ENCODE assay signal across 33 cellular contexts in genomic region chr5:139975942-139976341, GRCh38.
"Had no signal": no experiment of that assay in that cellular context is flagged by ENCODE, and none has a peak within 500 bp of the region (broad histone marks: within the 10 kb centered on the region; RNA-seq: fewer than 3 reads in every experiment).

No MANE protein-coding gene starts in this region.

- ATAC-seq: activated CD4-positive, alpha-beta T cell treated with anti-CD3 and anti-CD28 coated beads for 36 hours; activated CD4-positive, CD25-positive, alpha-beta regulatory T cell treated with anti-CD3 and anti-CD28 coated beads, Interleukin-2, amount 50 U/mL, for 24 hours; activated CD8-positive, alpha-beta T cell treated with anti-CD3 and anti-CD28 coated beads, Interleukin-2, amount 10 ng/mL, durations not matched to agents 7 days and 5 days; activated naive CD4-positive, alpha-beta T cell treated with anti-CD3 and anti-CD28 coated beads, Interleukin-2, amount 50 U/mL, for 72 hours; body of pancreas; PC-3 had no signal

- H3K27ac ChIP-seq: adrenal gland, body of pancreas, breast epithelium, KMS-11, Peyer's patch, VCaP had no signal

- H3K27ac Mint-ChIP-seq: activated CD4-positive, alpha-beta T cell treated with anti-CD3 and anti-CD28 coated beads for 36 hours; activated CD4-positive, alpha-beta T cell treated with anti-CD3 and anti-CD28 coated beads, Interleukin-2, amount 10 ng/mL, durations not matched to agents 7 days and 5 days; activated CD8-positive, alpha-beta T cell treated with anti-CD3 and anti-CD28 coated beads, Interleukin-2, amount 10 ng/mL, durations not matched to agents 7 days and 5 days; activated naive CD4-positive, alpha-beta T cell treated with anti-CD3 and anti-CD28 coated beads for 36 hours; activated naive CD4-positive, alpha-beta T cell treated with anti-CD3 and anti-CD28 coated beads, Interleukin-2, amount 50 U/mL, for 72 hours; activated T-cell treated with anti-CD3 and anti-CD28 coated beads, Interleukin-2, amount 50 U/mL, for 24 hours; activated T-helper 2 cell treated with anti-CD3 and anti-CD28 coated beads, Interferon-gamma antibody, Interleukin-2, Interleukin-4, amounts not matched to agents 10 μg/mL and 5 μg/mL and 100 μg/mL, durations not matched to agents 14 hours and 24 hours and 36 hours had no signal

- H3K27me3 ChIP-seq: adrenal gland, body of pancreas, breast epithelium, Peyer's patch had no signal

- H3K4me1 ChIP-seq: body of pancreas, Peyer's patch had no signal

- H3K4me3 Mint-ChIP-seq: activated CD4-positive, alpha-beta T cell treated with anti-CD3 and anti-CD28 coated beads for 36 hours; activated CD4-positive, alpha-beta T cell treated with anti-CD3 and anti-CD28 coated beads, Interleukin-2, amount 10 ng/mL, durations not matched to agents 7 days and 5 days; activated CD8-positive, alpha-beta T cell treated with anti-CD3 and anti-CD28 coated beads, Interleukin-2, amount 10 ng/mL, durations not matched to agents 7 days and 5 days; activated naive CD4-positive, alpha-beta T cell treated with anti-CD3 and anti-CD28 coated beads for 36 hours; activated T-cell treated with anti-CD3 and anti-CD28 coated beads, Interleukin-2, amount 50 U/mL, for 24 hours had no signal

- H3K36me3 ChIP-seq: adrenal gland, breast epithelium, Peyer's patch had no signal

- H3K36me3 Mint-ChIP-seq: activated naive CD4-positive, alpha-beta T cell treated with anti-CD3 and anti-CD28 coated beads, Interleukin-2, amount 50 U/mL, for 72 hours had no signal

- H3K9me3 Mint-ChIP-seq: activated CD4-positive, alpha-beta T cell treated with anti-CD3 and anti-CD28 coated beads, Interleukin-2, amount 10 ng/mL, durations not matched to agents 7 days and 5 days; activated naive CD4-positive, alpha-beta T cell treated with anti-CD3 and anti-CD28 coated beads for 36 hours; activated naive CD4-positive, alpha-beta T cell treated with anti-CD3 and anti-CD28 coated beads, Interleukin-2, amount 50 U/mL, for 72 hours; activated T-cell treated with anti-CD3 and anti-CD28 coated beads, Interleukin-2, amount 50 U/mL, for 24 hours; activated T-helper 2 cell treated with anti-CD3 and anti-CD28 coated beads, Interferon-gamma antibody, Interleukin-2, Interleukin-4, amounts not matched to agents 10 μg/mL and 5 μg/mL and 100 μg/mL, durations not matched to agents 14 hours and 24 hours and 36 hours had no signal

- H3K9me3 ChIP-seq: adrenal gland, body of pancreas, breast epithelium, Peyer's patch had no signal

- DNase-seq: activated CD4-positive, alpha-beta T cell treated with anti-CD3 and anti-CD28 coated beads for 36 hours; activated CD4-positive, alpha-beta T cell treated with anti-CD3 and anti-CD28 coated beads, Interleukin-2, amount 10 ng/mL, durations not matched to agents 7 days and 5 days; activated CD4-positive, alpha-beta T cell treated with anti-CD3 and anti-CD28 coated beads, Interleukin-2, amount 50 U/mL, for 48 hours; activated CD8-positive, alpha-beta T cell treated with anti-CD3 and anti-CD28 coated beads, Interleukin-2, amount 10 ng/mL, durations not matched to agents 7 days and 5 days; activated gamma-delta T cell treated with Interleukin-2 at 50 U/mL for 16 hours; activated naive CD4-positive, alpha-beta T cell treated with anti-CD3 and anti-CD28 coated beads for 36 hours; activated T-cell treated with anti-CD3 and anti-CD28 coated beads, Interleukin-2, amount 50 U/mL, for 24 hours; cerebellar nuclear complex; NCI-H1092 treated with DMSO at 0.1 percent for 48 hours; NCI-H1417; NCI-H146; NCI-H187; NCI-H2081; NCI-H2227 treated with DMSO at 0.1 percent for 48 hours; NCI-H446; NCI-H510A treated with DMSO at 0.1 percent for 48 hours; NCI-H526 treated with DMSO at 0.1 percent for 48 hours; NK-92 treated with Interleukin-12 subunit alpha and Interleukin-12 subunit beta, amount 100 ng/mL, for 24 hours; PC-3; RPMI8226; SW 1271; T-helper 1 cell; T-helper 2 cell; T-helper 9 cell had no signal

- H3K4me1 Mint-ChIP-seq: activated CD4-positive, alpha-beta T cell treated with anti-CD3 and anti-CD28 coated beads for 36 hours; activated CD4-positive, alpha-beta T cell treated with anti-CD3 and anti-CD28 coated beads, Interleukin-2, amount 10 ng/mL, durations not matched to agents 7 days and 5 days had no signal

- H3K4me3 ChIP-seq: adrenal gland, body of pancreas, breast epithelium, Peyer's patch had no signal
